1 cellular context compared by ENCODE assay signal in genomic region chr19:40445945-40446784, GRCh38.
TF ChIP-seq lines count a peak whose summit lies in the region.

No MANE protein-coding gene starts in this region.

TF ChIP-seq in K562, 482 proteins besides CTCF, POLR2A, EP300 and RAD21 (continued from another document and continues in another):
- TF ChIP-seq, protein P1, sequence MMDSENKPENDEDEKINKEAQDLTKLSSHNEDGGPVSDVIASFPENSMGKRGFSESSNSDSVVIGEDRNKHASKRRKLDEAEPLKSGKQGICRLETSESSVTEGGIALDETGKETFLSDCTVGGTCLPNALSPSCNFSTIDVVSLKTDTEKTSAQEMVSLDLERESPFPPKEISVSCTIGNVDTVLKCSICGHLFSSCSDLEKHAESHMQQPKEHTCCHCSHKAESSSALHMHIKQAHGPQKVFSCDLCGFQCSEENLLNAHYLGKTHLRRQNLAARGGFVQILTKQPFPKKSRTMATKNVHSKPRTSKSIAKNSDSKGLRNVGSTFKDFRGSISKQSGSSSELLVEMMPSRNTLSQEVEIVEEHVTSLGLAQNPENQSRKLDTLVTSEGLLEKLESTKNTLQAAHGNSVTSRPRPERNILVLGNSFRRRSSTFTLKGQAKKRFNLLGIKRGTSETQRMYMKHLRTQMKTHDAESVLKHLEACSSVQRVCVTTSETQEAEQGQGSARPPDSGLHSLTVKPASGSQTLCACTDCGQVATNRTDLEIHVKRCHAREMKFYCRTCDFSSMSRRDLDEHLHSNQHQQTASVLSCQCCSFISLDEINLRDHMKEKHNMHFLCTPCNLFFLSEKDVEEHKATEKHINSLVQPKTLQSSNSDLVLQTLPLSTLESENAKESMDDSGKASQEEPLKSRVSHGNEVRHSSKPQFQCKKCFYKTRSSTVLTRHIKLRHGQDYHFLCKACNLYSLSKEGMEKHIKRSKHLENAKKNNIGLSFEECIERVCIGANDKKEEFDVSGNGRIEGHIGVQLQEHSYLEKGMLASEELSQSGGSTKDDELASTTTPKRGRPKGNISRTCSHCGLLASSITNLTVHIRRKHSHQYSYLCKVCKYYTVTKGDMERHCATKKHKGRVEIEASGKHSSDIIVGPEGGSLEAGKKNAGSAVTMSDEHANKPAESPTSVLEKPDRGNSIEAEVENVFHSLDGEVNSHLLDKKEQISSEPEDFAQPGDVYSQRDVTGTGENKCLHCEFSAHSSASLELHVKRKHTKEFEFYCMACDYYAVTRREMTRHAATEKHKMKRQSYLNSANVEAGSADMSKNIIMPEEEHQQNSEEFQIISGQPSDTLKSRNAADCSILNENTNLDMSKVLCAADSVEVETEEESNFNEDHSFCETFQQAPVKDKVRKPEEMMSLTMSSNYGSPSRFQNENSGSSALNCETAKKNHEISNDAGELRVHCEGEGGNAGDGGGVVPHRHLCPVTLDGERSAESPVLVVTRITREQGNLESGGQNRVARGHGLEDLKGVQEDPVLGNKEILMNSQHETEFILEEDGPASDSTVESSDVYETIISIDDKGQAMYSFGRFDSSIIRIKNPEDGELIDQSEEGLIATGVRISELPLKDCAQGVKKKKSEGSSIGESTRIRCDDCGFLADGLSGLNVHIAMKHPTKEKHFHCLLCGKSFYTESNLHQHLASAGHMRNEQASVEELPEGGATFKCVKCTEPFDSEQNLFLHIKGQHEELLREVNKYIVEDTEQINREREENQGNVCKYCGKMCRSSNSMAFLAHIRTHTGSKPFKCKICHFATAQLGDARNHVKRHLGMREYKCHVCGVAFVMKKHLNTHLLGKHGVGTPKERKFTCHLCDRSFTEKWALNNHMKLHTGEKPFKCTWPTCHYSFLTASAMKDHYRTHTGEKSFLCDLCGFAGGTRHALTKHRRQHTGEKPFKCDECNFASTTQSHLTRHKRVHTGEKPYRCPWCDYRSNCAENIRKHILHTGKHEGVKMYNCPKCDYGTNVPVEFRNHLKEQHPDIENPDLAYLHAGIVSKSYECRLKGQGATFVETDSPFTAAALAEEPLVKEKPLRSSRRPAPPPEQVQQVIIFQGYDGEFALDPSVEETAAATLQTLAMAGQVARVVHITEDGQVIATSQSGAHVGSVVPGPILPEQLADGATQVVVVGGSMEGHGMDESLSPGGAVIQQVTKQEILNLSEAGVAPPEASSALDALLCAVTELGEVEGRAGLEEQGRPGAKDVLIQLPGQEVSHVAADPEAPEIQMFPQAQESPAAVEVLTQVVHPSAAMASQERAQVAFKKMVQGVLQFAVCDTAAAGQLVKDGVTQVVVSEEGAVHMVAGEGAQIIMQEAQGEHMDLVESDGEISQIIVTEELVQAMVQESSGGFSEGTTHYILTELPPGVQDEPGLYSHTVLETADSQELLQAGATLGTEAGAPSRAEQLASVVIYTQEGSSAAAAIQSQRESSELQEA (IDR thresholded peaks at IDR 0.05; ENCODE audit: low read depth), result no peak
- no peak for TF ChIP-seq RBM14 (IDR thresholded peaks at IDR 0.05; ENCODE audit: borderline replicate concordance, insufficient read depth, low read depth, low read length)
- peak; percentile 92 for TF ChIP-seq BCOR (IDR thresholded peaks at IDR 0.05)
- no peak for TF ChIP-seq TARDBP (IDR thresholded peaks at IDR 0.05)
- no peak for TF ChIP-seq HMG20A (CRISPR knock-in tag; conservative IDR thresholded peaks at IDR 0.05)
- TF ChIP-seq SRSF3 (IDR thresholded peaks at IDR 0.05; ENCODE audit: insufficient read depth, low read length), result no peak
- peak; percentile 27 to 89 for TF ChIP-seq TRIM24 (IDR thresholded peaks at IDR 0.05)
- no peak for TF ChIP-seq ZNF184 (CRISPR knock-in tag; IDR thresholded peaks at IDR 0.05)
- no peak for TF ChIP-seq FUS (optimal IDR thresholded peaks at IDR 0.05; ENCODE audit: low read depth, low read length)
- no peak for TF ChIP-seq IFI16 (CRISPR knock-in tag; IDR thresholded peaks at IDR 0.05)
- TF ChIP-seq GABPB2 (CRISPR knock-in tag; conservative IDR thresholded peaks at IDR 0.05), result peak; percentile 83
- no peak for TF ChIP-seq FOXJ2 (tag; IDR thresholded peaks at IDR 0.05)
- TF ChIP-seq ZNF780A (CRISPR knock-in tag; IDR thresholded peaks at IDR 0.05), result 0 out of 2 replicates have a peak, but pooled peaks have one; percentile 21
- TF ChIP-seq ZBTB17 (CRISPR knock-in tag; IDR thresholded peaks at IDR 0.05), result no peak
- TF ChIP-seq FOXA3 (CRISPR knock-in tag; conservative IDR thresholded peaks at IDR 0.05 in 1 of 2, IDR thresholded peaks at IDR 0.05 in 1 of 2), result no peak
- no peak for TF ChIP-seq PCBP1 (IDR thresholded peaks at IDR 0.05; ENCODE audit: low read depth, low read length, poor library complexity, severe bottlenecking)
- TF ChIP-seq, protein P2, sequence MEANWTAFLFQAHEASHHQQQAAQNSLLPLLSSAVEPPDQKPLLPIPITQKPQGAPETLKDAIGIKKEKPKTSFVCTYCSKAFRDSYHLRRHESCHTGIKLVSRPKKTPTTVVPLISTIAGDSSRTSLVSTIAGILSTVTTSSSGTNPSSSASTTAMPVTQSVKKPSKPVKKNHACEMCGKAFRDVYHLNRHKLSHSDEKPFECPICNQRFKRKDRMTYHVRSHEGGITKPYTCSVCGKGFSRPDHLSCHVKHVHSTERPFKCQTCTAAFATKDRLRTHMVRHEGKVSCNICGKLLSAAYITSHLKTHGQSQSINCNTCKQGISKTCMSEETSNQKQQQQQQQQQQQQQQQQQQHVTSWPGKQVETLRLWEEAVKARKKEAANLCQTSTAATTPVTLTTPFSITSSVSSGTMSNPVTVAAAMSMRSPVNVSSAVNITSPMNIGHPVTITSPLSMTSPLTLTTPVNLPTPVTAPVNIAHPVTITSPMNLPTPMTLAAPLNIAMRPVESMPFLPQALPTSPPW (CRISPR knock-in tag; IDR thresholded peaks at IDR 0.05), result peak; percentile 68
- no peak for TF ChIP-seq YY1 (IDR thresholded peaks at IDR 0.05; ENCODE audit: borderline replicate concordance in 1 of 3, control insufficient read depth in 1 of 3, extremely low read depth in 1 of 3, insufficient read depth in 3 of 3, insufficient read length in 1 of 3, insufficient replicate concordance in 2 of 3, low read depth in 1 of 3, low read length in 2 of 3)
- peak; percentile 73 for TF ChIP-seq OTX1 (CRISPR knock-in tag; IDR thresholded peaks at IDR 0.05)
- TF ChIP-seq POLR2B (IDR thresholded peaks at IDR 0.05; ENCODE audit: low read depth, partially characterized antibody), result peak; percentile 74
- TF ChIP-seq, protein P3, sequence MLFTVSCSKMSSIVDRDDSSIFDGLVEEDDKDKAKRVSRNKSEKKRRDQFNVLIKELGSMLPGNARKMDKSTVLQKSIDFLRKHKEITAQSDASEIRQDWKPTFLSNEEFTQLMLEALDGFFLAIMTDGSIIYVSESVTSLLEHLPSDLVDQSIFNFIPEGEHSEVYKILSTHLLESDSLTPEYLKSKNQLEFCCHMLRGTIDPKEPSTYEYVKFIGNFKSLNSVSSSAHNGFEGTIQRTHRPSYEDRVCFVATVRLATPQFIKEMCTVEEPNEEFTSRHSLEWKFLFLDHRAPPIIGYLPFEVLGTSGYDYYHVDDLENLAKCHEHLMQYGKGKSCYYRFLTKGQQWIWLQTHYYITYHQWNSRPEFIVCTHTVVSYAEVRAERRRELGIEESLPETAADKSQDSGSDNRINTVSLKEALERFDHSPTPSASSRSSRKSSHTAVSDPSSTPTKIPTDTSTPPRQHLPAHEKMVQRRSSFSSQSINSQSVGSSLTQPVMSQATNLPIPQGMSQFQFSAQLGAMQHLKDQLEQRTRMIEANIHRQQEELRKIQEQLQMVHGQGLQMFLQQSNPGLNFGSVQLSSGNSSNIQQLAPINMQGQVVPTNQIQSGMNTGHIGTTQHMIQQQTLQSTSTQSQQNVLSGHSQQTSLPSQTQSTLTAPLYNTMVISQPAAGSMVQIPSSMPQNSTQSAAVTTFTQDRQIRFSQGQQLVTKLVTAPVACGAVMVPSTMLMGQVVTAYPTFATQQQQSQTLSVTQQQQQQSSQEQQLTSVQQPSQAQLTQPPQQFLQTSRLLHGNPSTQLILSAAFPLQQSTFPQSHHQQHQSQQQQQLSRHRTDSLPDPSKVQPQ (CRISPR knock-in tag; IDR thresholded peaks at IDR 0.05; ENCODE audit: borderline replicate concordance), result no peak
- 0 out of 2 replicates have a peak, but pooled peaks have one; percentile 32 for TF ChIP-seq SMARCE1 (IDR thresholded peaks at IDR 0.05)
- TF ChIP-seq, protein P4, sequence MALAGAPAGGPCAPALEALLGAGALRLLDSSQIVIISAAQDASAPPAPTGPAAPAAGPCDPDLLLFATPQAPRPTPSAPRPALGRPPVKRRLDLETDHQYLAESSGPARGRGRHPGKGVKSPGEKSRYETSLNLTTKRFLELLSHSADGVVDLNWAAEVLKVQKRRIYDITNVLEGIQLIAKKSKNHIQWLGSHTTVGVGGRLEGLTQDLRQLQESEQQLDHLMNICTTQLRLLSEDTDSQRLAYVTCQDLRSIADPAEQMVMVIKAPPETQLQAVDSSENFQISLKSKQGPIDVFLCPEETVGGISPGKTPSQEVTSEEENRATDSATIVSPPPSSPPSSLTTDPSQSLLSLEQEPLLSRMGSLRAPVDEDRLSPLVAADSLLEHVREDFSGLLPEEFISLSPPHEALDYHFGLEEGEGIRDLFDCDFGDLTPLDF (CRISPR knock-in tag; IDR thresholded peaks at IDR 0.05), result no peak
- TF ChIP-seq ZBED1 (IDR thresholded peaks at IDR 0.05), result 0 out of 2 replicates have a peak, but pooled peaks have one; percentile 25
- TF ChIP-seq RB1 (IDR thresholded peaks at IDR 0.05; ENCODE audit: low read depth), result no peak
- no peak; the same call in 1 of the 2 replicates for TF ChIP-seq ZNF696 (CRISPR knock-in tag; conservative IDR thresholded peaks at IDR 0.05)
- no peak for TF ChIP-seq NUFIP1 (IDR thresholded peaks at IDR 0.05; ENCODE audit: partially characterized antibody)
- TF ChIP-seq, protein P5, sequence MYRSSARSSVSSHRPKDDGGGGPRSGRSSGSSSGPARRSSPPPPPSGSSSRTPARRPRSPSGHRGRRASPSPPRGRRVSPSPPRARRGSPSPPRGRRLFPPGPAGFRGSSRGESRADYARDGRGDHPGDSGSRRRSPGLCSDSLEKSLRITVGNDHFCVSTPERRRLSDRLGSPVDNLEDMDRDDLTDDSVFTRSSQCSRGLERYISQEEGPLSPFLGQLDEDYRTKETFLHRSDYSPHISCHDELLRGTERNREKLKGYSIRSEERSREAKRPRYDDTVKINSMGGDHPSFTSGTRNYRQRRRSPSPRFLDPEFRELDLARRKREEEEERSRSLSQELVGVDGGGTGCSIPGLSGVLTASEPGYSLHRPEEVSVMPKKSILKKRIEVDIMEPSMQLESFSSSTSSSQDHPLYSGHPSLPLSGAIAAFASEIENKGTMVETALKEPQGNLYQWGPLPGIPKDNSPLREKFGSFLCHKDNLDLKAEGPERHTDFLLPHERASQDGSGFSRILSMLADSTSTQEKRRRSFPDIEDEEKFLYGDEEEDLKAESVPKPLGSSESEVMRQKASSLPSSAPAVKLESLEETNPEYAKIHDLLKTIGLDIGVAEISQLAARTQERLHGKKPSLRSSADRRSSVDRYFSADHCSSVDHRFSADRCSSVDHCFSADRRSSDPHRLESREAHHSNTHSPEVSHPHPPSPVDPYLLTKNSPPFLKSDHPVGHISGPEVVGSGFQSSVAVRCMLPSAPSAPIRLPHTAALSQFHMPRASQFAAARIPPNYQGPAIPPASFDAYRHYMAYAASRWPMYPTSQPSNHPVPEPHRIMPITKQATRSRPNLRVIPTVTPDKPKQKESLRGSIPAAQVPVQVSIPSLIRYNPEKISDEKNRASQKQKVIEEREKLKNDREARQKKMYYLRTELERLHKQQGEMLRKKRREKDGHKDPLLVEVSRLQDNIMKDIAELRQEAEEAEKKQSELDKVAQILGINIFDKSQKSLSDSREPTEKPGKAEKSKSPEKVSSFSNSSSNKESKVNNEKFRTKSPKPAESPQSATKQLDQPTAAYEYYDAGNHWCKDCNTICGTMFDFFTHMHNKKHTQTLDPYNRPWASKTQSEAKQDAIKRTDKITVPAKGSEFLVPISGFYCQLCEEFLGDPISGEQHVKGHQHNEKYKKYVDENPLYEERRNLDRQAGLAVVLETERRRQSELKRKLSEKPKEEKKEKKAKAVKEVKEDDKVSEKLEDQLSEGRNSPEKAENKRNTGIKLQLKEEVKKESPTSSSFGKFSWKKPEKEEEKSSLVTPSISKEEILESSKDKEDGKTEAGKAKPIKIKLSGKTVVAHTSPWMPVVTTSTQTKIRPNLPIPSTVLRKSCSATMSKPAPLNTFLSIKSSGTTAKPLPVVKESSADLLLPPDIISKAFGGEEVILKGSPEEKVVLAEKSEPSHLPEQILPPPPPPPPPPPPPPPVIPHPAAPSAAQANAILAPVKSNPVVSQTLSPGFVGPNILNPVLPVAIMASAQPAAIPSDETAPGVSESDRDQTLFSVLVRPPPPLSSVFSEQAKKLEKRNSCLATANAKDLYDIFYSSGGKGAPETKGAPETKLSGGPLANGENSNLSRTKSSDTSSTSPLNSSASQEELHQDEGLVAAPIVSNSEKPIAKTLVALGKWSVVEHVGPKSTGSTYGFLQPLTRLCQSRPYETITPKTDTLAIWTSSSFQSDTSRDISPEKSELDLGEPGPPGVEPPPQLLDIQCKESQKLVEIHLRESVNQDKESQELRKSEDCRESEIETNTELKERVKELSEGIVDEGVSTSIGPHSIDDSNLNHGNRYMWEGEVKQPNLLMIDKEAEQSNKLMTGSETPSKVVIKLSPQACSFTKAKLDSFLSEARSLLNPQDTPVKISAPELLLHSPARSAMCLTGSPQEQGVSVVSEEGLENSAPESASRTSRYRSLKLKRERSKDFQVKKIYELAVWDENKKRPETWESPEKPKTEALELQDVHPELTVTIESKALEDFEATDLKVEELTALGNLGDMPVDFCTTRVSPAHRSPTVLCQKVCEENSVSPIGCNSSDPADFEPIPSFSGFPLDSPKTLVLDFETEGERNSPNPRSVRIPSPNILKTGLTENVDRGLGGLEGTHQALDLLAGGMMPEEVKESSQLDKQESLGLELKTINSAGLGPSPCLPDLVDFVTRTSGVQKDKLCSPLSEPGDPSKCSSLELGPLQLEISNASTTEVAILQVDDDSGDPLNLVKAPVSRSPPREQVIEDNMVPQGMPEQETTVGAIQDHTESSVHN (IDR thresholded peaks at IDR 0.05; ENCODE audit: borderline replicate concordance in 1 of 2, low read depth in 1 of 2), result 0 out of 4 replicates have a peak, but pooled peaks of 1 of the 2 experiments have one; percentile 12
- TF ChIP-seq FOXA1 (IDR thresholded peaks at IDR 0.05; ENCODE audit: borderline replicate concordance), result no peak
- TF ChIP-seq ZBTB26 (CRISPR knock-in tag; IDR thresholded peaks at IDR 0.05), result 0 out of 2 replicates have a peak, but pooled peaks have one; percentile 71
- no peak for TF ChIP-seq SIX5 (IDR thresholded peaks at IDR 0.05; ENCODE audit: borderline replicate concordance in 1 of 2, insufficient read depth in 1 of 2, low read depth in 1 of 2, low read length in 2 of 2)
